ENCODE assay signal across 9 cellular contexts in the genomic region with DNA sequence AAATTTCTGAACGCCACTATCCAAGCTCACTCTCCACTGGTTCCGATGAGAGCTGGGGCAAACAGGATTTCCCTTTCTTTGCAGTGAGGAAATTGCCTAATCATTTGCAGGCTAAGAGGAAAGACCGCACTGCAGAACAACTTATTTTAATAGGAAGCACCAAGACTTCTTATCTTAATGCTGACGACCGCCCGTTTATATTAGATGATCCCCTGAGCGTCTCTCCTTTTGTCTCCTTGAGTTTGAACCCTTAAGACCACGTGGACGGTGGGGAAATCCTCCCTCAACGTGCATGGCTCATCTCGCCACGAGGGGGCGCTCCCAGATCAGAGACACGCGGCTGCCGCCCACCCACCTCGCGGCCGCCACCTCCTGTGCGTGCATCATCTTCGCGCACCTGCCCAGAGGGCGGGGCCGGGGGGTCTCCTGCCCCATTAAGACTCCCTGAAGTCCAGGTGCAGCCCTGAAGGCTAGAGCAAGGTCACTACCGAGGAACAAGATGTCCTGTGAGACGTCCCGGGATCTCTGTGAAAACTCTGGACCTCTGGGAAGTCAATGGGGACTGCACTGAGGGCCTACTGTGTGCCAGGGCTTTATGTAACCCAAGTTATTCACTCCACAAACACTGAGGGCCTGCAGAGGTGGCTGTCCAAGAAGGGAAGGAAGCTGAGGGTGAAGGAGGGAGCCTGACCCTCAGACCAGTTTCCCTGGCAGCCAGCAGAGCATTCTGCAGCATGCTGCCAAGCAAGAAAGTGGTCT. TPM values are rescaled to one million over a fixed set of nuclear protein-coding genes. Genes with fewer than 3 reads are reported as not detected.
DNase-seq lines count a peak whose midpoint lies in the region; ATAC-seq, FAIRE-seq and TF ChIP-seq lines count a peak whose summit lies in the region.
"Had no signal": no experiment of that assay in that cellular context is flagged by ENCODE, and none has a peak within 500 bp of the region (broad histone marks: within the 10 kb centered on the region; RNA-seq: fewer than 3 reads in every experiment).

No MANE protein-coding gene starts in this region.

- TF ChIP-seq CTCF in GM12864 (IDR thresholded peaks at IDR 0.05; ENCODE audit: low read depth, low read length, missing control alignments) (peak; percentile 90), pancreas (IDR thresholded peaks at IDR 0.05) (peak; percentile 79 to 91 (median 90)), tibial artery (IDR thresholded peaks at IDR 0.05) (peak; percentile 84 to 89)

- H3K27ac ChIP-seq in pancreas = no peak overlapping the region
- H3K27ac ChIP-seq in tibial artery = no peak overlapping the region

- ATAC-seq in pancreas = peak; percentile 68 to 95 (median 88)
- no peak for ATAC-seq in HG03442 (IDR thresholded peaks at IDR 0.05; ENCODE audit: unreplicated experiment)

- intact Hi-C loops in pancreas (cut with DNase I) (loop anchor here in 2 of 3 donors (5.0 kb wide), 1 partner anchor 207 kb away; no protein-coding TSS in a partner anchor), tibial artery (cut with DNase I; ENCODE audit: low total_unique reads) (loop anchor here (5.0 to 10.0 kb wide), 3 partner anchors 119 to 207 kb away; no protein-coding TSS in a partner anchor)

- 3% methylated on average over 25 to 27 of the region's 27 CpGs for WGBS in pancreas, 2 donors

- no peak overlapping the region; the same call in 1 of the 2 replicates for H3K4me3 ChIP-seq in GM12864 (ENCODE audit: low read depth, low read length)
- H3K4me3 ChIP-seq in pancreas = no peak overlapping the region
- no peak overlapping the region for H3K4me3 ChIP-seq in tibial artery

- H3K4me1 ChIP-seq in pancreas (peaks cover 0 to 3% (median 0%) of the 10 kb centered on the region in 3 donors), tibial artery (peaks cover 0 to 11% (median 3%) of the 10 kb centered on the region in 4 donors)

- H3K27me3 ChIP-seq in pancreas = no peaks in the 10 kb centered on the region
- peaks cover 0 to 40% of the 10 kb centered on the region in 2 donors for H3K27me3 ChIP-seq in tibial artery

- H3K36me3 ChIP-seq in pancreas (no peaks in the 10 kb centered on the region), tibial artery (no peaks in the 10 kb centered on the region)

- no peak for FAIRE-seq in pancreas (lab: Jason Lieb, UNC)

- DNase-seq in GM12864 (ENCODE audit: low read depth) = peak; percentile 21
- DNase-seq in Kasumi-1 (lab: John Stamatoyannopoulos, UW) = peak; percentile 86 to 93
- peak; percentile 71 for DNase-seq in SK-N-DZ (ENCODE audit: low spot score)
- DNase-seq in activated naive CD4-positive, alpha-beta T cell treated with Interleukin-2 at 50 U/mL for 16 hours = peak; percentile 84
- DNase-seq in glomerular visceral epithelial cell (ENCODE audit: extremely low spot score) = peak; percentile 71
- peak; percentile 27 to 89 (median 70) for DNase-seq in pancreas
- peak; percentile 71 to 82 for DNase-seq in tibial artery

- H3K9me3 ChIP-seq in pancreas (no peaks in the 10 kb centered on the region), tibial artery (no peaks in the 10 kb centered on the region)

RNA-seq across cellular contexts. Expression of a gene that starts 28.2 kb away (rescaled TPM):
- not detected in 2 replicates for polyA plus RNA-seq in SK-N-DZ (2014; cell fraction: cytosol; rRNA removed)
- polyA plus RNA-seq in SK-N-DZ (2014; cell fraction: nucleus; rRNA removed) = not detected in 2 replicates
- total RNA-seq in pancreas = not detected
- polyA plus RNA-seq in pancreas = not detected
- total RNA-seq: subcutaneous adipose tissue had no signal

Comparison
In these comparisons a context has a peak if more than half of its experiments do, and no peak if none do; other contexts are left out.
1. DNase-seq: peak in every context shown above with its lines; median percentile 90 in Kasumi-1; 84 in activated naive CD4-positive, alpha-beta T cell treated with Interleukin-2 at 50 U/mL for 16 hours; 76 in tibial artery; 71 in SK-N-DZ; 71 in glomerular visceral epithelial cell; 70 in pancreas; 21 in GM12864.